Comparison of ENCODE assay signal across 1 cellular context in genomic region chr7:152551304-152552036, GRCh38.
A peak's percentile ranks its signal among the peaks of the same experiment; 100 is the strongest.
TF ChIP-seq lines count a peak whose summit lies in the region.

No MANE protein-coding gene starts in this region.

TF ChIP-seq in HepG2, 621 proteins besides CTCF, POLR2A, EP300 and RAD21 (continued from another document):
- no peak for TF ChIP-seq ZBTB44 (CRISPR knock-in tag; IDR thresholded peaks at IDR 0.05)
- no peak for TF ChIP-seq TOE1 (CRISPR knock-in tag; IDR thresholded peaks at IDR 0.05)
- no peak for TF ChIP-seq SNAPC4 (CRISPR knock-in tag; IDR thresholded peaks at IDR 0.05)
- no peak for TF ChIP-seq ZC3H4 (CRISPR knock-in tag; IDR thresholded peaks at IDR 0.05; ENCODE audit: borderline replicate concordance)
- TF ChIP-seq GATAD2A (CRISPR knock-in tag; IDR thresholded peaks at IDR 0.05) = no peak
- no peak for TF ChIP-seq PCBP2 (optimal IDR thresholded peaks at IDR 0.05; ENCODE audit: low read depth, low read length, poor library complexity, severe bottlenecking)
- no peak for TF ChIP-seq FOXO1 (CRISPR knock-in tag; IDR thresholded peaks at IDR 0.05)
- TF ChIP-seq MEIS1 (CRISPR knock-in tag; IDR thresholded peaks at IDR 0.05; ENCODE audit: borderline replicate concordance) = no peak
- TF ChIP-seq ZNF318 (CRISPR knock-in tag; IDR thresholded peaks at IDR 0.05) = no peak
- TF ChIP-seq KDM4B (CRISPR knock-in tag; IDR thresholded peaks at IDR 0.05) = no peak
- TF ChIP-seq HIVEP1 (CRISPR knock-in tag; IDR thresholded peaks at IDR 0.05) = no peak
- TF ChIP-seq ARID5B (CRISPR knock-in tag; IDR thresholded peaks at IDR 0.05) = 0 out of 2 replicates have a peak, but pooled peaks have one; percentile 15
- TF ChIP-seq ZNF558 (CRISPR knock-in tag; IDR thresholded peaks at IDR 0.05; ENCODE audit: borderline replicate concordance) = no peak
- no peak for TF ChIP-seq ZNF577 (CRISPR knock-in tag; IDR thresholded peaks at IDR 0.05; ENCODE audit: borderline replicate concordance, low read depth)
- TF ChIP-seq JUND (CRISPR knock-in tag; IDR thresholded peaks at IDR 0.05) = no peak
- no peak for TF ChIP-seq MBNL3 (CRISPR knock-in tag; conservative IDR thresholded peaks at IDR 0.05)
- no peak for TF ChIP-seq ZNF691 (CRISPR knock-in tag; IDR thresholded peaks at IDR 0.05; ENCODE audit: borderline replicate concordance, low read depth)
- no peak for TF ChIP-seq ATF1 (CRISPR knock-in tag; IDR thresholded peaks at IDR 0.05)
- TF ChIP-seq FOXA1 (IDR thresholded peaks at IDR 0.05) = no peak
- 0 out of 2 replicates have a peak, but pooled peaks have one; percentile 13 for TF ChIP-seq FOXA1 (CRISPR knock-in tag; IDR thresholded peaks at IDR 0.05)
- no peak for TF ChIP-seq HMGA1 (CRISPR knock-in tag; conservative IDR thresholded peaks at IDR 0.05)
- no peak for TF ChIP-seq PPARG (CRISPR knock-in tag; conservative IDR thresholded peaks at IDR 0.05)
- no peak for TF ChIP-seq BCL6 (CRISPR knock-in tag; IDR thresholded peaks at IDR 0.05)
- 0 out of 2 replicates have a peak, but pooled peaks have one; percentile 6 for TF ChIP-seq RARA (CRISPR knock-in tag; IDR thresholded peaks at IDR 0.05)
- no peak for TF ChIP-seq ZNF570 (CRISPR knock-in tag; IDR thresholded peaks at IDR 0.05; ENCODE audit: borderline replicate concordance)
- TF ChIP-seq ZNF644 (CRISPR knock-in tag; IDR thresholded peaks at IDR 0.05; ENCODE audit: low read depth) = no peak
- TF ChIP-seq SNAPC2 (CRISPR knock-in tag; IDR thresholded peaks at IDR 0.05) = no peak
